In the genomic region with DNA sequence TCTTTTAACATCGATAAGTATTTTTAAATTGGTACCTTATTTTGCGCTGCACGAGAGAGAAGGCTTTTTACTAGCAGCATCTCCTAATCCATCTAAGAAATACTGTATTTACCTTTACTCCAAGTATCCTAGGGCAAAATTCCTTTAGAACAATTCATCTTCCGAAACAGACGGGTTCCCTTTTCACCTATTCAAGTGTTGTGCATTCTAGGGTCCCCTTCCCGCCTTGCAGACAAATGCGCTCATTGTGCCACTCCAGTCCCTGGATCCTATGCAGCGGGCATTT, we compare ENCODE assay signal across 8 cellular contexts. TPM values are rescaled to one million over a fixed set of nuclear protein-coding genes. Genes with fewer than 3 reads are reported as not detected.
DNase-seq lines count a peak whose midpoint lies in the region; ATAC-seq and TF ChIP-seq lines count a peak whose summit lies in the region.

No MANE protein-coding gene starts in this region.

- CTCF ChIA-PET in AG04449 (lab: Yijun Ruan, JAX) (interaction anchor here (0.8 to 2.6 kb wide), 10 partner anchors 8 to 75 kb away, joined by 3 to 10 read pairs (median 4); no protein-coding TSS in a partner anchor), mammary epithelial cell (lab: Charles Lee; ENCODE audit: low non-redundant PET) (no interaction called here)

- peak overlapping the region; percentile 85 for H3K4me3 ChIP-seq in AG04449 (ENCODE audit: low read depth, low read length)
- H3K4me3 ChIP-seq in mammary epithelial cell (replicated peaks in 1 of 3; ENCODE audit: insufficient read depth in 1 of 3, low read depth in 2 of 3, low read length in 3 of 3): peak overlapping the region; percentile 47 to 97 (median 92)
- peak overlapping the region; percentile 91 for H3K4me3 ChIP-seq in mucosa of descending colon

- H3K9ac ChIP-seq in mammary epithelial cell (ENCODE audit: insufficient read depth, low read length): peak overlapping the region; percentile 72

- no peak for ATAC-seq in mucosa of descending colon
- no peak for ATAC-seq in GM18861 (IDR thresholded peaks at IDR 0.05; ENCODE audit: unreplicated experiment)
- no peak for ATAC-seq in HG02610 (IDR thresholded peaks at IDR 0.05; ENCODE audit: unreplicated experiment)

- WGBS in mammary epithelial cell (ENCODE audit: low coverage, missing lambda C conversion rate): 4% methylated on average over 8 of the region's 8 CpGs

- peaks cover 2% of the 10 kb centered on the region for H4K20me1 ChIP-seq in mammary epithelial cell (ENCODE audit: insufficient read depth, low read length)

- H3K36me3 ChIP-seq in mammary epithelial cell (ENCODE audit: insufficient read depth, low read length) (no peaks in the 10 kb centered on the region), mucosa of descending colon (ENCODE audit: low read depth) (no peaks in the 10 kb centered on the region)

- in situ Hi-C loops in mammary epithelial cell (cut with MboI; ENCODE audit: low sequenced_read_pairs in 2 of 2): no loop called here

- intact Hi-C loops in mammary epithelial cell (cut with micrococcal nuclease) (no loop called here), mucosa of descending colon (cut with DNase I, micrococcal nuclease) (no loop called here)

- H3K9me3 ChIP-seq in mammary epithelial cell (replicated peaks; ENCODE audit: insufficient read depth, low read length) (no peaks in the 10 kb centered on the region), mucosa of descending colon (no peaks in the 10 kb centered on the region)

- no peaks in the 10 kb centered on the region for H3K27me3 ChIP-seq in mammary epithelial cell (ENCODE audit: insufficient read depth, low read length)

- POLR2A ChIA-PET in AG04449 (lab: Yijun Ruan, JAX): no interaction called here

- no TSS peak for BruUV-seq in mammary epithelial cell (replicated peaks; lab: Mats Ljungman, UMichigan)

- dilution Hi-C loops in mammary epithelial cell (cut with HindIII; ENCODE audit: low sequenced_read_pairs): no loop called here

- no peak for TF ChIP-seq CTCF in AG04449 (IDR thresholded peaks at IDR 0.05; ENCODE audit: insufficient read depth, low read length, missing control alignments)
- TF ChIP-seq CTCF in mammary epithelial cell (conservative IDR thresholded peaks at IDR 0.05 in 1 of 2, IDR thresholded peaks at IDR 0.05 in 1 of 2; ENCODE audit: extremely low read depth in 1 of 2, insufficient read depth in 1 of 2, low read depth in 1 of 2, low read length in 2 of 2): no peak
- TF ChIP-seq CTCF in mucosa of descending colon (IDR thresholded peaks at IDR 0.05): no peak

- H3K4me1 ChIP-seq in mammary epithelial cell (ENCODE audit: insufficient read depth, low read length): peaks cover 10% of the 10 kb centered on the region
- H3K4me1 ChIP-seq in mucosa of descending colon (ENCODE audit: low read depth): peaks cover 29% of the 10 kb centered on the region

- H3K79me2 ChIP-seq in mammary epithelial cell (ENCODE audit: insufficient read depth, low read length): peaks cover 39% of the 10 kb centered on the region

- DNase-seq in AG04449 (ENCODE audit: low read depth, low spot score) (no peak), HuH-7.5 (ENCODE audit: low spot score) (peak; percentile 38), mammary epithelial cell (no peak), mucosa of descending colon (peak in 1 of 3 donors; percentile 53), putamen (ENCODE audit: low spot score) (no peak)
- no peak for DNase-seq in activated effector memory CD4-positive, alpha-beta T cell treated with anti-CD3 and anti-CD28 coated beads, Interleukin-2, amount 50 U/mL, for 16 hours

- peak overlapping the region; percentile 91 for H3K27ac ChIP-seq in mammary epithelial cell (ENCODE audit: insufficient read depth, low read depth, low read length)

- peak overlapping the region; percentile 94 for H2AFZ ChIP-seq in mammary epithelial cell (ENCODE audit: low read depth, low read length)

- H3K4me2 ChIP-seq in mammary epithelial cell (ENCODE audit: insufficient read depth, low read depth, low read length): peak overlapping the region; percentile 94

RNA-seq across cellular contexts. Expression of a gene that starts 0.7 kb away (rescaled TPM):
- 10 to 100 TPM; 31.8 to 36.9 TPM for total RNA-seq in mammary epithelial cell
- polyA plus RNA-seq in mammary epithelial cell: 15.5 TPM
- 32.6 TPM for polyA minus RNA-seq in mammary epithelial cell
- total RNA-seq in mucosa of descending colon: 10 to 100 TPM; 36.4 to 48.6 (median 45.0) TPM
